ENCODE assay signal across 12 cellular contexts in genomic region chr13:112892759-112893569, GRCh38.
DNase-seq lines count a peak whose midpoint lies in the region; ATAC-seq and TF ChIP-seq lines count a peak whose summit lies in the region.
"Had no signal": no experiment of that assay in that cellular context is flagged by ENCODE, and none has a peak within 500 bp of the region (broad histone marks: within the 10 kb centered on the region; RNA-seq: fewer than 3 reads in every experiment).

No MANE protein-coding gene starts in this region.

- H4K20me1 ChIP-seq in OCI-LY3 (ENCODE audit: insufficient read depth, low read length), result no peaks in the 10 kb centered on the region

- peak overlapping the region; percentile 15; the same call in 1 of the 2 replicates for H2AFZ ChIP-seq in OCI-LY3 (ENCODE audit: low read depth, low read length)

- no peak for TF ChIP-seq CTCF in GM20000 (IDR thresholded peaks at IDR 0.05; ENCODE audit: extremely low read depth, missing control alignments)
- TF ChIP-seq CTCF in OCI-LY3 (IDR thresholded peaks at IDR 0.05; ENCODE audit: low read depth, low read length), result no peak

- in situ Hi-C loops in ACHN (cut with HindIII; ENCODE audit: low pct_ligation_motif_present, low pct_unique_long_range_greater_than_20kb, low sequenced_read_pairs), result no loop called here

- peaks cover 23% of the 10 kb centered on the region for H3K4me1 ChIP-seq in OCI-LY3 (ENCODE audit: low read length)

- H3K36me3 ChIP-seq in OCI-LY3 (replicated peaks; ENCODE audit: low read depth, low read length), result no peaks in the 10 kb centered on the region
- H3K36me3 ChIP-seq: esophagus squamous epithelium, tibial nerve had no signal

- peak overlapping the region; percentile 86 for H3K4me2 ChIP-seq in OCI-LY3 (ENCODE audit: low read length)

- ATAC-seq in GM21360 (IDR thresholded peaks at IDR 0.05; ENCODE audit: unreplicated experiment) (no peak), GM19397 (IDR thresholded peaks at IDR 0.05; ENCODE audit: unreplicated experiment) (no peak), GM19351 (IDR thresholded peaks at IDR 0.05; ENCODE audit: unreplicated experiment) (no peak)

- H3K9me3 ChIP-seq in OCI-LY3 (ENCODE audit: insufficient read depth, low read length), result no peaks in the 10 kb centered on the region
- H3K9me3 ChIP-seq: esophagus squamous epithelium, tibial nerve had no signal

- no peaks in the 10 kb centered on the region for H3K79me2 ChIP-seq in OCI-LY3 (ENCODE audit: low read length)

- DNase-seq in ACHN (peak; percentile 57), GM20000 (ENCODE audit: low spot score) (peak; percentile 64), left kidney (ENCODE audit: low read depth, low spot score) (peak; percentile 89)
- no peak for DNase-seq in activated effector memory CD4-positive, alpha-beta T cell treated with anti-CD3 and anti-CD28 coated beads, Interleukin-2, amount 50 U/mL, for 16 hours
- DNase-seq: DMS79 treated with DMSO at 0.1 percent for 48 hours, esophagus squamous epithelium, NCI-H226 had no signal

- peaks cover 35% of the 10 kb centered on the region for H3K27me3 ChIP-seq in OCI-LY3 (ENCODE audit: low read depth, low read length)

- no peak overlapping the region for H3K27ac ChIP-seq in OCI-LY3 (ENCODE audit: low read length)
- H3K27ac ChIP-seq: esophagus squamous epithelium, tibial nerve had no signal

- H3K9ac ChIP-seq in OCI-LY3 (ENCODE audit: low read length), result peak overlapping the region; percentile 58

- peak overlapping the region; percentile 77 for H3K4me3 ChIP-seq in OCI-LY3 (ENCODE audit: low read length)
